ENCODE assay signal across 1 cellular context in genomic region chr12:46432325-46432724, GRCh38.
TF ChIP-seq lines count a peak whose summit lies in the region.

No MANE protein-coding gene starts in this region.

TF ChIP-seq in HepG2, 621 proteins besides CTCF, POLR2A, EP300 and RAD21:
- no peak for TF ChIP-seq ZNF414 (CRISPR knock-in tag; IDR thresholded peaks at IDR 0.05)
- no peak for TF ChIP-seq SRSF4 (IDR thresholded peaks at IDR 0.05; ENCODE audit: low read depth, low read length, poor library complexity, severe bottlenecking)
- TF ChIP-seq ZNF460 (CRISPR knock-in tag; IDR thresholded peaks at IDR 0.05; ENCODE audit: borderline replicate concordance): no peak
- no peak for TF ChIP-seq ZSCAN30 (CRISPR knock-in tag; IDR thresholded peaks at IDR 0.05)
- no peak for TF ChIP-seq KDM5A (IDR thresholded peaks at IDR 0.05; ENCODE audit: borderline replicate concordance, low read length)
- TF ChIP-seq SMARCE1 (IDR thresholded peaks at IDR 0.05; ENCODE audit: borderline replicate concordance): no peak
- TF ChIP-seq CENPBD1 (CRISPR knock-in tag; IDR thresholded peaks at IDR 0.05; ENCODE audit: borderline replicate concordance, low read depth): no peak
- TF ChIP-seq ZNF800 (CRISPR knock-in tag; IDR thresholded peaks at IDR 0.05): no peak
- TF ChIP-seq STAT5B (CRISPR knock-in tag; IDR thresholded peaks at IDR 0.05): no peak
- TF ChIP-seq ATF1 (CRISPR knock-in tag; IDR thresholded peaks at IDR 0.05): no peak
- TF ChIP-seq ZNF652 (CRISPR knock-in tag; IDR thresholded peaks at IDR 0.05; ENCODE audit: borderline replicate concordance, low read depth): no peak
- TF ChIP-seq REST (IDR thresholded peaks at IDR 0.05; ENCODE audit: borderline replicate concordance in 1 of 2, low read depth in 1 of 2, low read length in 2 of 2): no peak
- TF ChIP-seq SRY (CRISPR knock-in tag; IDR thresholded peaks at IDR 0.05): no peak
